In genomic region chr2:113889471-113890252, GRCh38 we compare ENCODE assay signal across 8 cellular contexts. TPM values are rescaled to one million over a fixed set of nuclear protein-coding genes. Genes with fewer than 3 reads are reported as not detected.
A peak's percentile ranks its signal among the peaks of the same experiment; 100 is the strongest.
DNase-seq lines count a peak whose midpoint lies in the region; ATAC-seq, FAIRE-seq and TF ChIP-seq lines count a peak whose summit lies in the region.

ACTR3 (plus strand) TSS chr2:113890089; CDS start chr2:113890280, 191 bp downstream.

- no peaks in the 10 kb centered on the region; the same call in 1 of the 2 replicates for H3K79me1 ChIP-seq in H1 (ENCODE audit: low read depth, low read length)

- H2AK5ac ChIP-seq in H1 (ENCODE audit: low read depth, low read length) = no peak within 1 kb of the TSS

- peak within 1 kb of the TSS; percentile 92 for H4K91ac ChIP-seq in H1 (replicated peaks; ENCODE audit: insufficient read length, low read length)

- intact Hi-C loops in Caco-2 (cut with micrococcal nuclease; ENCODE audit: unreplicated experiment) = loop anchor here (1.0 to 2.0 kb wide), 5 partner anchors 12 to 134 kb away; no protein-coding TSS in a partner anchor

- no peak within 1 kb of the TSS for H2BK120ac ChIP-seq in H1 (replicated peaks; ENCODE audit: low read depth, low read length)

- H3K23me2 ChIP-seq in H1 (ENCODE audit: low read depth, low read length) = peaks cover 4% of the 10 kb centered on the region

- peak within 1 kb of the TSS; percentile 53 for H3K27ac Mint-ChIP-seq in Caco-2 (ENCODE audit: unreplicated experiment)
- peak within 1 kb of the TSS; percentile 99 for H3K27ac Mint-ChIP-seq in activated CD8-positive, alpha-beta memory T cell treated with anti-CD3 and anti-CD28 coated beads, Interleukin-2, amount 10 ng/mL, durations not matched to agents 7 days and 5 days
- H3K27ac Mint-ChIP-seq in memory B cell = peak within 1 kb of the TSS; percentile 98

- H4K5ac ChIP-seq in H1 (ENCODE audit: insufficient read length, low read depth, low read length) = peak within 1 kb of the TSS; percentile 96

- no peak within 1 kb of the TSS for H2BK15ac ChIP-seq in H1 (ENCODE audit: low read length)

- no peak within 1 kb of the TSS for H3K23ac ChIP-seq in H1 (ENCODE audit: insufficient read length)

- H2AFZ ChIP-seq in H1 (ENCODE audit: low read length) = no peak within 1 kb of the TSS

- H3K4me1 ChIP-seq in Caco-2 = peaks cover 49% of the 10 kb centered on the region
- H3K4me1 ChIP-seq in NT2/D1 (ENCODE audit: insufficient read depth, insufficient read length) = peaks cover 4% of the 10 kb centered on the region
- H3K4me1 ChIP-seq in H1 (replicated peaks in 1 of 4; ENCODE audit: control insufficient read depth in 3 of 4, insufficient read depth in 4 of 4, low read length in 3 of 4) = peaks cover 0 to 11% (median 6%) of the 10 kb centered on the region in 4 experiments; a peak in 4 of 7 replicates

- POLR2A ChIA-PET in Caco-2 (lab: Charles Lee) = interaction anchor here (0.5 to 1.0 kb wide), 4 partner anchors 56 to 753 kb away, joined by 3 to 13 read pairs (median 6); partner anchors contain the start of gene SLC35F5
- POLR2A ChIA-PET in H1 (lab: Charles Lee; ENCODE audit: partially characterized antibody) = interaction anchor here (0.6 to 4.1 kb wide), 16 partner anchors 10 to 136 kb away, joined by 3 to 50 read pairs (median 4); partner anchors contain the start of gene SLC35F5

- TF ChIP-seq CTCF in Caco-2 (IDR thresholded peaks at IDR 0.05; ENCODE audit: insufficient read depth in 1 of 2, low read depth in 1 of 2, low read length in 1 of 2, severe bottlenecking in 1 of 2, unreplicated experiment in 1 of 2) (no peak), H1 (IDR thresholded peaks at IDR 0.05; ENCODE audit: control extremely low read depth in 1 of 3, insufficient read depth in 1 of 3, low read depth in 1 of 3, low read length in 3 of 3) (no peak)

- H3K36me3 ChIP-seq in Caco-2 (ENCODE audit: control insufficient read depth, insufficient read depth, low read length) = no peaks in the 10 kb centered on the region
- peaks cover 28% of the 10 kb centered on the region for H3K36me3 ChIP-seq in NT2/D1 (ENCODE audit: insufficient read depth, insufficient read length, low read length)
- H3K36me3 ChIP-seq in H1 (ENCODE audit: control insufficient read depth in 2 of 4, insufficient read depth in 4 of 4, low read length in 3 of 4) = no peaks in the 10 kb centered on the region

- DNase-seq in Caco-2 (peak; percentile 98 to 99), HUDEP-2 (lab: John Stamatoyannopoulos, UW; ENCODE audit: unreplicated experiment in 76 of 76) (peak; percentile 47 to 98 (median 96)), NT2/D1 (ENCODE audit: low read depth, low spot score) (peak; percentile 98), H1 (ENCODE audit: low read depth in 1 of 2, low spot score in 2 of 2) (peak; percentile 96 to 99), memory B cell (ENCODE audit: low spot score in 2 of 2) (peak; percentile 100)
- peak; percentile 99 for DNase-seq in activated CD8-positive, alpha-beta memory T cell treated with anti-CD3 and anti-CD28 coated beads, Interleukin-2, amount 10 ng/mL, durations not matched to agents 7 days and 5 days
- DNase-seq in stimulated activated CD8-positive, alpha-beta memory T cell treated with anti-CD3 and anti-CD28 coated beads, Interleukin-12 subunit alpha, Interleukin-12 subunit beta, amount 100 ng/mL, for 24 hours (ENCODE audit: extremely low read depth) = peak; percentile 94

- no peak; a peak in 1 of 4 replicates for TF ChIP-seq RAD21 in H1 (IDR thresholded peaks at IDR 0.05 in 1 of 2, conservative IDR thresholded peaks at IDR 0.05 in 1 of 2; ENCODE audit: low read depth in 2 of 2, low read length in 2 of 2)

- H3K18ac ChIP-seq in H1 (ENCODE audit: extremely low read depth, low read length) = peak within 1 kb of the TSS; percentile 98

- no peaks in the 10 kb centered on the region for H3K9me3 ChIP-seq in Caco-2
- no peaks in the 10 kb centered on the region for H3K9me3 ChIP-seq in NT2/D1 (ENCODE audit: insufficient read depth, low read length)
- H3K9me3 ChIP-seq in H1 (ENCODE audit: insufficient read depth in 2 of 2, low read depth in 1 of 2, low read length in 1 of 2) = no peaks in the 10 kb centered on the region

- H3K4me1 Mint-ChIP-seq in Caco-2 (ENCODE audit: low read depth, unreplicated experiment) (peaks cover 54% of the 10 kb centered on the region), memory B cell (peaks cover 50% of the 10 kb centered on the region)
- H3K4me1 Mint-ChIP-seq in activated CD8-positive, alpha-beta memory T cell treated with anti-CD3 and anti-CD28 coated beads, Interleukin-2, amount 10 ng/mL, durations not matched to agents 7 days and 5 days = peaks cover 64% of the 10 kb centered on the region

- H3K4me3 ChIP-seq in Caco-2 (ENCODE audit: low read depth, low read length) (peak within 1 kb of the TSS; percentile 98), NT2/D1 (ENCODE audit: insufficient read length, low read depth) (peak within 1 kb of the TSS; percentile 85), H1 (ENCODE audit: extremely low read depth in 1 of 4, insufficient read depth in 2 of 4, low read depth in 3 of 4, low read length in 4 of 4) (peak within 1 kb of the TSS; percentile 80 to 95 (median 87))

- peak within 1 kb of the TSS; percentile 37 for H3K56ac ChIP-seq in H1 (replicated peaks; ENCODE audit: insufficient read length, low read depth, low read length)

- H3K4me3 Mint-ChIP-seq in Caco-2 (ENCODE audit: unreplicated experiment) (peak within 1 kb of the TSS; percentile 80), memory B cell (peak within 1 kb of the TSS; percentile 99)
- H3K4me3 Mint-ChIP-seq in activated CD8-positive, alpha-beta memory T cell treated with anti-CD3 and anti-CD28 coated beads, Interleukin-2, amount 10 ng/mL, durations not matched to agents 7 days and 5 days = peak within 1 kb of the TSS; percentile 92

- H3K4ac ChIP-seq in H1 (replicated peaks; ENCODE audit: insufficient read length, low read depth, low read length) = peak within 1 kb of the TSS; percentile 46

- no TSS peak for BruUV-seq in Caco-2 (replicated peaks; lab: Mats Ljungman, UMichigan)

- TF ChIP-seq POLR2A in H1 (IDR thresholded peaks at IDR 0.05; ENCODE audit: control extremely low read depth in 1 of 2, low read depth in 2 of 2, low read length in 2 of 2) = peak; percentile 92 to 94

- H4K20me1 ChIP-seq in H1 (replicated peaks in 1 of 2; ENCODE audit: control insufficient read depth in 1 of 2, insufficient read depth in 2 of 2, low read length in 2 of 2) = peaks cover 4 to 9% of the 10 kb centered on the region in 2 experiments

- peaks cover 0 to 45% of the 10 kb centered on the region in 2 experiments; a peak in 2 of 4 replicates for H3K79me2 ChIP-seq in H1 (ENCODE audit: control insufficient read depth in 1 of 2, insufficient read depth in 2 of 2, low read length in 2 of 2)

- ATAC-seq in GM21381 (IDR thresholded peaks at IDR 0.05; ENCODE audit: unreplicated experiment) = peak; percentile 59
- peak; percentile 83 for ATAC-seq in activated CD8-positive, alpha-beta memory T cell treated with anti-CD3 and anti-CD28 coated beads, Interleukin-2, amount 10 ng/mL, durations not matched to agents 7 days and 5 days
- peak; percentile 79 for ATAC-seq in memory B cell (ENCODE audit: low read depth)

- peak within 1 kb of the TSS; percentile 98 for H2BK5ac ChIP-seq in H1 (ENCODE audit: low read depth, low read length)

- H3K14ac ChIP-seq in H1 (ENCODE audit: insufficient read length) = no peak within 1 kb of the TSS

- H2BK20ac ChIP-seq in H1 (ENCODE audit: low read length) = no peak within 1 kb of the TSS

- CTCF ChIA-PET in Caco-2 (lab: Charles Lee) (interaction anchor here (0.7 to 0.9 kb wide), 4 partner anchors 39 to 88 kb away, joined by 3 to 5 read pairs (median 4); no protein-coding TSS in a partner anchor), H1 (lab: Charles Lee; ENCODE audit: partially characterized antibody) (interaction anchor here (1.4 kb wide), 1 partner anchor 75 kb away, joined by 3 read pairs; no protein-coding TSS in a partner anchor)
- CTCF ChIA-PET in activated CD8-positive, alpha-beta memory T cell treated with anti-CD3 and anti-CD28 coated beads, Interleukin-2, amount 10 ng/mL, durations not matched to agents 7 days and 5 days (lab: Charles Lee) = interaction anchor here (1.2 kb wide), 1 partner anchor 134 kb away, joined by 3 read pairs; no protein-coding TSS in a partner anchor

- peak within 1 kb of the TSS; percentile 93 for H3K27ac ChIP-seq in H1 (ENCODE audit: low read depth, low read length)

- no peaks in the 10 kb centered on the region for H3K9me3 Mint-ChIP-seq in Caco-2 (ENCODE audit: unreplicated experiment)
- no peaks in the 10 kb centered on the region for H3K9me3 Mint-ChIP-seq in activated CD8-positive, alpha-beta memory T cell treated with anti-CD3 and anti-CD28 coated beads, Interleukin-2, amount 10 ng/mL, durations not matched to agents 7 days and 5 days (ENCODE audit: low read depth)
- H3K9me3 Mint-ChIP-seq in memory B cell = no peaks in the 10 kb centered on the region

- H3K4me2 ChIP-seq in H1 (ENCODE audit: insufficient read depth in 1 of 2, low read depth in 2 of 2, low read length in 2 of 2) = peak within 1 kb of the TSS; percentile 83 to 89

- H3K36me3 Mint-ChIP-seq in Caco-2 (ENCODE audit: insufficient read depth, unreplicated experiment) = peaks cover 39% of the 10 kb centered on the region
- H3K36me3 Mint-ChIP-seq in activated CD8-positive, alpha-beta memory T cell treated with anti-CD3 and anti-CD28 coated beads, Interleukin-2, amount 10 ng/mL, durations not matched to agents 7 days and 5 days = peaks cover 70% of the 10 kb centered on the region
- peaks cover 5% of the 10 kb centered on the region for H3K36me3 Mint-ChIP-seq in memory B cell

- H4K8ac ChIP-seq in H1 (ENCODE audit: extremely low read depth, insufficient read depth, low read length) = peak within 1 kb of the TSS; percentile 97; the same call in 1 of the 2 replicates

- FAIRE-seq in H1 (lab: Jason Lieb, UNC) = peak; percentile 24

- H3K27me3 ChIP-seq in Caco-2 (replicated peaks; ENCODE audit: control insufficient read depth, insufficient read depth, low read length) (no peaks in the 10 kb centered on the region), NT2/D1 (ENCODE audit: insufficient read depth, insufficient read length) (no peaks in the 10 kb centered on the region), H1 (replicated peaks in 1 of 4; ENCODE audit: control insufficient read depth in 3 of 4, extremely low read depth in 1 of 4, insufficient read depth in 3 of 4, low read length in 3 of 4) (no peaks in the 10 kb centered on the region)

- H3K9ac ChIP-seq in NT2/D1 (ENCODE audit: insufficient read length, low read depth) (peak within 1 kb of the TSS; percentile 93), H1 (replicated peaks in 1 of 4; ENCODE audit: extremely low read depth in 1 of 4, low read depth in 3 of 4, low read length in 3 of 4) (peak within 1 kb of the TSS; percentile 94 to 97 (median 96))

- peak within 1 kb of the TSS; percentile 98 for H2BK12ac ChIP-seq in H1 (ENCODE audit: low read depth, low read length)

- TF ChIP-seq EP300 in H1 (IDR thresholded peaks at IDR 0.05; ENCODE audit: borderline replicate concordance in 1 of 2, low read depth in 2 of 2, low read length in 2 of 2) = no peak

- H3K27me3 Mint-ChIP-seq in Caco-2 (ENCODE audit: insufficient read depth, unreplicated experiment) (no peaks in the 10 kb centered on the region), memory B cell (no peaks in the 10 kb centered on the region)
- no peaks in the 10 kb centered on the region for H3K27me3 Mint-ChIP-seq in activated CD8-positive, alpha-beta memory T cell treated with anti-CD3 and anti-CD28 coated beads, Interleukin-2, amount 10 ng/mL, durations not matched to agents 7 days and 5 days

- WGBS in H1 (ENCODE audit: extremely low coverage in 1 of 2, insufficient coverage in 1 of 2, insufficient read length in 1 of 2, insufficient replicate concordance in 2 of 2, low coverage in 1 of 2, low lambda C conversion rate in 2 of 2, missing lambda C conversion rate in 1 of 2), 2 experiments = 2% methylated on average over 17 of the region's 51 CpGs; no CpG with 5 or more reads in 1 of the 2 experiments

RNA-seq across cellular contexts. Expression of gene ACTR3, which starts in this region (rescaled TPM):
- 340 and 341 TPM in 2 replicates for total RNA-seq in Caco-2 (2022)
- total RNA-seq in activated CD8-positive, alpha-beta memory T cell treated with anti-CD3 and anti-CD28 coated beads, Interleukin-2, amount 10 ng/mL, durations not matched to agents 7 days and 5 days = 100 to 1,000 TPM; 511 to 626 TPM
- 184 and 189 TPM in 2 replicates for total RNA-seq in H1 (2021; fragmentation: NEBNext Ultra II Directional; extraction: Animal tissue kit (Norgen Biotek cat#: 25700))
- 32.5 and 51.7 TPM in 2 replicates for polyA plus RNA-seq in H1 (2011; rRNA removed)
- 84.8 TPM for polyA plus RNA-seq in H1 (2011; cell fraction: cytosol; rRNA removed)
- 31.7 TPM for polyA plus RNA-seq in H1 (2011; cell fraction: nucleus; rRNA removed)
- polyA plus RNA-seq in H1 (2012, experiment 1 of 2) = 95.9 to 118 TPM (median 110 TPM) in 4 replicates
- polyA plus RNA-seq in H1 (2012, experiment 2 of 2) = 9.4 TPM
- 81.1 TPM for polyA plus RNA-seq in H1 (2013, experiment 1 of 2)
- 87.4 TPM for polyA plus RNA-seq in H1 (2013, experiment 2 of 2)
- polyA minus RNA-seq in H1 (2011; rRNA and poly(A)+ RNA removed) = 138 and 148 TPM in 2 replicates
- polyA minus RNA-seq in H1 (2011; cell fraction: cytosol; rRNA and poly(A)+ RNA removed) = 159 TPM
- 89.2 TPM for polyA minus RNA-seq in H1 (2011; cell fraction: nucleus; rRNA and poly(A)+ RNA removed)

Comparison
In these comparisons a context has a peak if more than half of its experiments do, and no peak if none do; other contexts are left out.
1. Peak in every context shown above with its lines: DNase-seq, ATAC-seq, H3K4me3 ChIP-seq and H3K27ac ChIP-seq.